8 cellular contexts compared by ENCODE assay signal in the genomic region with DNA sequence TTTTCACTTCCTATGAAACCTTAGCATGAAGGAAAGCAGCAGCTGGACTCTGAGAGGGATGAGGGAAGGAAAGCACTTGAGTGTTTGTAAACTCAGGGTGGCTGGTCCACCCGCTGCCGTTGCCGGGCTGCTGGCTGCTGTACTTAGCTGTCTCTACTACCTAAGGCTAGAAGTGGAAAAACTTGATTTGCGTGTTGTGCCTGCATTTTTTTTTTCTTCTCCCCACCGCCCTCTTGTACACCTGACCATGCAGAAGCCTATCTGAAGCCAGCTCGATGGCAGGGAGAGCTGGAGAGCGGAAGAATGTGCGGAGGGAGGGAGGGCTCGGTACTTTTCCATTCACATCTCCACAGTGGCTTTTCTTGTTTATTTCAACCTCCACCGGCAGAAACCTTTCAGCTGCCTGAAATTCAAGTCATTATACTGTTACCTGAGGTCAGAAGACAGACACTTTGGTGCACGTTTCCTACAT. TPM values are rescaled to one million over a fixed set of nuclear protein-coding genes. Genes with fewer than 3 reads are reported as not detected.
A peak's percentile ranks its signal among the peaks of the same experiment; 100 is the strongest.
DNase-seq lines count a peak whose midpoint lies in the region; ATAC-seq and TF ChIP-seq lines count a peak whose summit lies in the region.

No MANE protein-coding gene starts in this region.

- H3K27me3 ChIP-seq in left ventricle myocardium inferior (ENCODE audit: low read depth) (no peaks in the 10 kb centered on the region), skeletal muscle satellite cell (ENCODE audit: control insufficient read depth, insufficient read depth, low read length) (no peaks in the 10 kb centered on the region)

- H3K9me3 Mint-ChIP-seq in IgD-negative memory B cell (no peaks in the 10 kb centered on the region), T-cell (no peaks in the 10 kb centered on the region)

- no peak for ATAC-seq in T-cell (replicated peaks in 1 of 4)
- ATAC-seq in GM21367 (IDR thresholded peaks at IDR 0.05; ENCODE audit: unreplicated experiment): no peak
- no peak for ATAC-seq in HG02870 (IDR thresholded peaks at IDR 0.05; ENCODE audit: unreplicated experiment)

- intact Hi-C loops in left ventricle myocardium inferior (cut with micrococcal nuclease): no loop called here

- CTCF ChIA-PET in T-cell (lab: Charles Lee): interaction anchor here (0.6 to 2.7 kb wide), 9 partner anchors 10 to 1291 kb away, joined by 3 to 17 read pairs (median 3); no protein-coding TSS in a partner anchor

- DNase-seq in SHP77 treated with DMSO at 0.1 percent for 48 hours (lab: John Stamatoyannopoulos, UW) (peak; percentile 61), left ventricle myocardium inferior (no peak), T-cell (no peak), T1000 (lab: John Stamatoyannopoulos, UW) (no peak)

- H3K4me1 Mint-ChIP-seq in IgD-negative memory B cell: peaks cover 27 to 47% (median 40%) of the 10 kb centered on the region in 3 donors
- H3K4me1 Mint-ChIP-seq in T-cell: peaks cover 57 to 69% (median 63%) of the 10 kb centered on the region in 3 donors

- peak overlapping the region; percentile 99 for H3K27ac ChIP-seq in left ventricle myocardium inferior (replicated peaks)

- peak overlapping the region; percentile 80 for H3K4me2 ChIP-seq in skeletal muscle satellite cell (ENCODE audit: low read length)

- H3K27me3 Mint-ChIP-seq in IgD-negative memory B cell: peaks cover 7% of the 10 kb centered on the region
- H3K27me3 Mint-ChIP-seq in T-cell: peaks cover 0 to 3% of the 10 kb centered on the region in 2 donors

- peak overlapping the region; percentile 25 to 91 (median 71) for H3K27ac Mint-ChIP-seq in IgD-negative memory B cell
- H3K27ac Mint-ChIP-seq in T-cell: peak overlapping the region in 1 of 2 donors; percentile 44

- POLR2A ChIA-PET in T-cell (lab: Charles Lee): interaction anchor here in 1 of 2 donors (0.6 kb wide), 1 partner anchor 16 kb away, joined by 3 read pairs; no protein-coding TSS in a partner anchor

- H3K4me3 ChIP-seq in left ventricle myocardium inferior (peak overlapping the region; percentile 55), skeletal muscle satellite cell (ENCODE audit: low read length) (peak overlapping the region; percentile 68)

- H3K9me3 ChIP-seq in left ventricle myocardium inferior (replicated peaks) (no peaks in the 10 kb centered on the region), skeletal muscle satellite cell (replicated peaks; ENCODE audit: low read length) (no peaks in the 10 kb centered on the region)

- H3K36me3 Mint-ChIP-seq in IgD-negative memory B cell (no peaks in the 10 kb centered on the region), T-cell (no peaks in the 10 kb centered on the region)

- H3K4me1 ChIP-seq in left ventricle myocardium inferior (peaks cover 42% of the 10 kb centered on the region), skeletal muscle satellite cell (ENCODE audit: control insufficient read depth, insufficient read depth, low read length) (peaks cover 24% of the 10 kb centered on the region)

- no peaks in the 10 kb centered on the region for H3K36me3 ChIP-seq in left ventricle myocardium inferior
- no peaks in the 10 kb centered on the region for H3K36me3 ChIP-seq in skeletal muscle satellite cell (ENCODE audit: insufficient read depth, low read length)

- peak overlapping the region; percentile 71 for H3K9ac ChIP-seq in skeletal muscle satellite cell (ENCODE audit: low read depth, low read length)

- no peak for TF ChIP-seq CTCF in left ventricle myocardium inferior (IDR thresholded peaks at IDR 0.05; ENCODE audit: borderline replicate concordance)

- peak overlapping the region; percentile 77 to 94 (median 94) for H3K4me3 Mint-ChIP-seq in IgD-negative memory B cell
- peak overlapping the region in 1 of 3 donors; percentile 41 for H3K4me3 Mint-ChIP-seq in T-cell

RNA-seq across cellular contexts. Expression of a gene that starts 4.8 kb away (rescaled TPM):
- polyA plus RNA-seq in IgD-negative memory B cell: 3.1 TPM
- total RNA-seq in left ventricle myocardium inferior (47.7 TPM), T-cell (10 to 100 TPM; 16.8 to 31.1 (median 27.7) TPM)
- total RNA-seq in skeletal muscle satellite cell (2012; rRNA removed): 18.3 and 25.6 TPM in 2 replicates

RNA-seq across cellular contexts. Expression of a gene that starts 47.7 kb away (rescaled TPM):
- not detected for polyA plus RNA-seq in IgD-negative memory B cell
- total RNA-seq in left ventricle myocardium inferior (not detected), T-cell (not detected)
- total RNA-seq in skeletal muscle satellite cell (2012; rRNA removed): not detected in 2 replicates
